ENCODE assay signal across 1 cellular context in genomic region chr1:77281491-77282186, GRCh38.
TF ChIP-seq lines count a peak whose summit lies in the region.

Gene AK5 (plus strand): TSS chr1:77282019. CDS start chr1:77282314, 295 bp downstream.

TF ChIP-seq in HepG2, 621 proteins besides CTCF, POLR2A, EP300 and RAD21 (continued from another document):
- TF ChIP-seq ZNF362 (CRISPR knock-in tag; IDR thresholded peaks at IDR 0.05; ENCODE audit: borderline replicate concordance) (no peak), ZNF230 (CRISPR knock-in tag; IDR thresholded peaks at IDR 0.05) (no peak), ZFYVE20 (CRISPR knock-in tag; IDR thresholded peaks at IDR 0.05; ENCODE audit: borderline replicate concordance, low read depth) (0 out of 2 replicates have a peak, but pooled peaks have one; percentile 30), SP140L (CRISPR knock-in tag; IDR thresholded peaks at IDR 0.05; ENCODE audit: borderline replicate concordance) (no peak), NCOA5 (CRISPR knock-in tag; IDR thresholded peaks at IDR 0.05) (no peak), ZBTB44 (CRISPR knock-in tag; IDR thresholded peaks at IDR 0.05) (no peak), PLRG1 (conservative IDR thresholded peaks at IDR 0.05) (no peak)
